22 cellular contexts compared by ENCODE assay signal in genomic region chr9:131161585-131161984, GRCh38. TPM values are rescaled to one million over a fixed set of nuclear protein-coding genes. Genes with fewer than 3 reads are reported as not detected.
DNase-seq lines count a peak whose midpoint lies in the region; ATAC-seq, FAIRE-seq and TF ChIP-seq lines count a peak whose summit lies in the region.
"Had no signal": no experiment of that assay in that cellular context is flagged by ENCODE, and none has a peak within 500 bp of the region (broad histone marks: within the 10 kb centered on the region; RNA-seq: fewer than 3 reads in every experiment).

No MANE protein-coding gene starts in this region.

- H2AFZ ChIP-seq in K562 (ENCODE audit: low read depth, low read length) (no peak overlapping the region), mammary epithelial cell (ENCODE audit: low read depth, low read length) (no peak overlapping the region)
- H2AFZ ChIP-seq: GM23338 had no signal

- H3K27ac ChIP-seq in K562 (ENCODE audit: extremely low read depth, low read depth, low read length) (no peak overlapping the region), prostate gland (no peak overlapping the region), mammary epithelial cell (ENCODE audit: insufficient read depth, low read depth, low read length) (no peak overlapping the region)
- H3K27ac ChIP-seq: 22Rv1, BLaER1, C4-2B had no signal

- no peak for TF ChIP-seq RAD21 in K562 (CRISPR knock-in tag; conservative IDR thresholded peaks at IDR 0.05 in 1 of 2, IDR thresholded peaks at IDR 0.05 in 1 of 2)

- TF ChIP-seq CTCF in K562 (IDR thresholded peaks at IDR 0.05 in 2 of 3, conservative IDR thresholded peaks at IDR 0.05 in 1 of 3; ENCODE audit: insufficient read depth in 2 of 3, low read depth in 1 of 3, low read length in 3 of 3) (no peak), prostate gland (IDR thresholded peaks at IDR 0.05) (no peak), mammary epithelial cell (conservative IDR thresholded peaks at IDR 0.05 in 1 of 2, IDR thresholded peaks at IDR 0.05 in 1 of 2; ENCODE audit: extremely low read depth in 1 of 2, insufficient read depth in 1 of 2, low read depth in 1 of 2, low read length in 2 of 2) (no peak)

- intact Hi-C loops in K562 (cut with micrococcal nuclease) = no loop called here
- intact Hi-C loops in prostate gland (cut with DNase I) = no loop called here
- intact Hi-C loops in mammary epithelial cell (cut with micrococcal nuclease) = no loop called here

- H4K20me1 ChIP-seq in K562 (replicated peaks; ENCODE audit: control insufficient read depth, insufficient read depth, low read length) (no peaks in the 10 kb centered on the region; the same call in 1 of the 2 replicates), mammary epithelial cell (ENCODE audit: insufficient read depth, low read length) (no peaks in the 10 kb centered on the region)

- H3K4me3 ChIP-seq in K562 (no peak overlapping the region), prostate gland (no peak overlapping the region), mammary epithelial cell (replicated peaks in 1 of 3; ENCODE audit: insufficient read depth in 1 of 3, low read depth in 2 of 3, low read length in 3 of 3) (no peak overlapping the region)
- H3K4me3 ChIP-seq: BLaER1, GM23338 had no signal

- H3K4me2 ChIP-seq in K562 (ENCODE audit: insufficient read depth, low read length) = no peak overlapping the region
- no peak overlapping the region for H3K4me2 ChIP-seq in mammary epithelial cell (ENCODE audit: insufficient read depth, low read depth, low read length)
- H3K4me2 ChIP-seq: BLaER1, GM23338 had no signal

- TF ChIP-seq EP300 in K562 (IDR thresholded peaks at IDR 0.05; ENCODE audit: low read length) = no peak

- CTCF ChIA-PET in K562 (lab: Yijun Ruan, JAX; ENCODE audit: low intra/inter-chr PET ratio) = interaction anchor here (1.0 kb wide), 1 partner anchor 17 kb away, joined by 3 read pairs; no protein-coding TSS in a partner anchor
- CTCF ChIA-PET in mammary epithelial cell (lab: Charles Lee; ENCODE audit: low non-redundant PET) = no interaction called here

- POLR2A ChIA-PET in K562 (lab: Yijun Ruan, JAX) = interaction anchor here (0.7 to 12.0 kb wide), 10 partner anchors 9 to 192 kb away, joined by 4 to 300 read pairs (median 8); partner anchors contain the start of gene NUP214

- no peaks in the 10 kb centered on the region for H3K9me1 ChIP-seq in K562 (ENCODE audit: control insufficient read depth, insufficient read depth, low read length)

- in situ Hi-C loops in K562 (cut with MboI) (no loop called here), mammary epithelial cell (cut with MboI; ENCODE audit: low sequenced_read_pairs in 2 of 2) (no loop called here)

- DNase-seq in DMS53 (lab: John Stamatoyannopoulos, UW) (peak; percentile 52), DMS53 treated with DMSO at 0.1 percent for 48 hours (lab: John Stamatoyannopoulos, UW; ENCODE audit: unreplicated experiment) (no peak), K562 (ENCODE audit: extremely low read depth in 1 of 4, low spot score in 3 of 4) (no peak), prostate gland (ENCODE audit: low spot score) (no peak), mammary epithelial cell (no peak)
- DNase-seq: Caco-2; CD4-positive, CD25-positive, alpha-beta regulatory T cell; CD8-positive, alpha-beta T cell; DMS153; DMS79 treated with DMSO at 0.1 percent for 48 hours; GF-D8; H9; HFFc6 had no signal

- BruUV-seq in K562 (replicated peaks; lab: Mats Ljungman, UMichigan) (no TSS peak), mammary epithelial cell (replicated peaks; lab: Mats Ljungman, UMichigan) (no TSS peak)

- dilution Hi-C loops in mammary epithelial cell (cut with HindIII; ENCODE audit: low sequenced_read_pairs) = no loop called here

- FAIRE-seq in K562 (lab: Jason Lieb, UNC) = no peak
- FAIRE-seq: A204.1, GM12891, GM18507 had no signal

- H3K9ac ChIP-seq in K562 (ENCODE audit: insufficient read depth in 1 of 2, low read depth in 2 of 2, low read length in 2 of 2) = no peak overlapping the region
- no peak overlapping the region for H3K9ac ChIP-seq in mammary epithelial cell (ENCODE audit: insufficient read depth, low read length)
- H3K9ac ChIP-seq: BLaER1 had no signal

- 0 out of 3 replicates have a peak, but pooled peaks have one; percentile 8 for ATAC-seq in K562
- ATAC-seq in esophagus mucosa = peak; percentile 48
- ATAC-seq: CD8-positive, alpha-beta T cell; GM23338; HCT116 had no signal

- H3K27me3 ChIP-seq in K562 (ENCODE audit: control insufficient read depth in 2 of 2, insufficient read depth in 2 of 2, low read length in 2 of 2) (no peaks in the 10 kb centered on the region), prostate gland (replicated peaks; ENCODE audit: insufficient read depth) (no peaks in the 10 kb centered on the region), mammary epithelial cell (ENCODE audit: insufficient read depth, low read length) (no peaks in the 10 kb centered on the region)
- H3K27me3 ChIP-seq: BLaER1 had no signal

- peaks cover 98% of the 10 kb centered on the region for H3K36me3 ChIP-seq in K562 (ENCODE audit: control insufficient read depth, insufficient read depth, low read length)
- peaks cover 3 to 7% of the 10 kb centered on the region in 2 donors for H3K36me3 ChIP-seq in prostate gland
- peaks cover 25% of the 10 kb centered on the region for H3K36me3 ChIP-seq in mammary epithelial cell (ENCODE audit: insufficient read depth, low read length)

- 90% methylated on average over 6 of the region's 6 CpGs for WGBS in K562 (ENCODE audit: insufficient coverage, low coverage, missing lambda C conversion rate)
- 88% methylated on average over 6 of the region's 6 CpGs for WGBS in prostate gland
- 90% methylated on average over 6 of the region's 6 CpGs for WGBS in mammary epithelial cell (ENCODE audit: low coverage, missing lambda C conversion rate)

- H3K9me3 ChIP-seq in K562 (replicated peaks; ENCODE audit: control insufficient read depth, insufficient read depth, low read depth, low read length) (no peaks in the 10 kb centered on the region), prostate gland (no peaks in the 10 kb centered on the region), mammary epithelial cell (replicated peaks; ENCODE audit: insufficient read depth, low read length) (no peaks in the 10 kb centered on the region)
- H3K9me3 ChIP-seq: BLaER1, Caco-2 had no signal

- H3K79me2 ChIP-seq in K562 (ENCODE audit: control insufficient read depth, insufficient read depth, low read length) (peaks cover 9% of the 10 kb centered on the region; the same call in 2 of the 3 replicates), mammary epithelial cell (ENCODE audit: insufficient read depth, low read length) (peaks cover 5% of the 10 kb centered on the region)

- H3K4me1 ChIP-seq in K562 (replicated peaks in 1 of 2; ENCODE audit: control insufficient read depth in 2 of 2, insufficient read depth in 2 of 2, low read length in 2 of 2) = no peaks in the 10 kb centered on the region
- no peaks in the 10 kb centered on the region for H3K4me1 ChIP-seq in prostate gland (replicated peaks)
- H3K4me1 ChIP-seq in mammary epithelial cell (ENCODE audit: insufficient read depth, low read length) = no peaks in the 10 kb centered on the region
- H3K4me1 ChIP-seq: BLaER1, Caco-2 had no signal

- TF ChIP-seq POLR2A in K562 (conservative IDR thresholded peaks at IDR 0.05) = no peak
- no peak for TF ChIP-seq POLR2A in prostate gland (IDR thresholded peaks at IDR 0.05)

TF ChIP-seq in K562, 482 proteins besides CTCF, POLR2A, EP300 and RAD21 (continues in another document):
- no peak for TF ChIP-seq SFPQ (IDR thresholded peaks at IDR 0.05; ENCODE audit: low read depth, low read length)
- no peak for TF ChIP-seq ARID1B (IDR thresholded peaks at IDR 0.05)

RNA-seq across cellular contexts. Expression of gene NUP214, which starts 36.2 kb away (rescaled TPM):
- total RNA-seq in K562 (2011; cell fraction: chromatin; rRNA removed; ENCODE audit: low replicate concordance) = 1,024 and 1,416 TPM in 2 replicates
- total RNA-seq in K562 (2011; cell fraction: nucleolus; rRNA removed) = 573 and 642 TPM in 2 replicates
- total RNA-seq in K562 (2011; cell fraction: nucleoplasm; rRNA removed) = 885 and 1,103 TPM in 2 replicates
- total RNA-seq in K562 (2014; rRNA removed) (62.4 and 102 TPM in 2 replicates), K562 (2014; rRNA removed; fragmentation: Illumina TruSeq; extraction: Trizol) (123 and 134 TPM in 2 replicates), K562 (2015; rRNA removed; fragmentation: Illumina TruSeq; extraction: Trizol) (133 and 136 TPM in 2 replicates), K562 (2021) (332 and 336 TPM in 2 replicates), esophagus mucosa (40.5 TPM), prostate gland (100 to 1,000 TPM in 1 of 2 donors, 10 to 100 TPM in 1; 43.9 to 115 TPM), mammary epithelial cell (10 to 100 TPM; 17.2 to 42.5 TPM)
- polyA plus RNA-seq in K562 (2011; rRNA removed) (56.9 and 113 TPM in 2 replicates), K562 (2014; fragmentation: Illumina TruSeq; extraction: Trizol) (207 and 246 TPM in 2 replicates), K562 (2014; fragmentation: Nextera tagmentation; extraction: Ambion mirVana) (10 to 100 TPM; 78.9 to 81.6 TPM), K562 (2014; rRNA removed) (97.1 and 106 TPM in 2 replicates), mammary epithelial cell (5.8 TPM)
- 104 and 108 TPM in 2 replicates for polyA plus RNA-seq in K562 (2011; cell fraction: cytosol; rRNA removed)
- 257 and 304 TPM in 2 replicates for polyA plus RNA-seq in K562 (2011; cell fraction: nucleus; rRNA removed)
- 133 and 153 TPM in 2 replicates for polyA plus RNA-seq in K562 (2012)
- polyA minus RNA-seq in K562 (2011; rRNA and poly(A)+ RNA removed) = 271 and 342 TPM in 2 replicates
- 256 and 329 TPM in 2 replicates for polyA minus RNA-seq in K562 (2011; cell fraction: cytosol; rRNA and poly(A)+ RNA removed)
- polyA minus RNA-seq in K562 (2011; cell fraction: nucleus; rRNA and poly(A)+ RNA removed) = 324 and 515 TPM in 2 replicates
- polyA minus RNA-seq in mammary epithelial cell = 66.7 TPM
